In genomic region chr12:88056571-88056970, GRCh38 we compare ENCODE assay signal across 19 cellular contexts. TPM values are rescaled to one million over a fixed set of nuclear protein-coding genes. Genes with fewer than 3 reads are reported as not detected.
A peak's percentile ranks its signal among the peaks of the same experiment; 100 is the strongest.
DNase-seq lines count a peak whose midpoint lies in the region; ATAC-seq, FAIRE-seq and TF ChIP-seq lines count a peak whose summit lies in the region.
"Had no signal": no experiment of that assay in that cellular context is flagged by ENCODE, and none has a peak within 500 bp of the region (broad histone marks: within the 10 kb centered on the region; RNA-seq: fewer than 3 reads in every experiment).

No MANE protein-coding gene starts in this region.

- 55% methylated on average over 2 of the region's 2 CpGs for WGBS in K562 (ENCODE audit: insufficient coverage, low coverage, missing lambda C conversion rate)

- TF ChIP-seq CTCF in GM23338 (conservative IDR thresholded peaks at IDR 0.05; ENCODE audit: low read depth in 2 of 2) (no peak), K562 (IDR thresholded peaks at IDR 0.05 in 2 of 3, conservative IDR thresholded peaks at IDR 0.05 in 1 of 3; ENCODE audit: insufficient read depth in 2 of 3, low read depth in 1 of 3, low read length in 3 of 3) (no peak)

- no peaks in the 10 kb centered on the region for H3K9me2 ChIP-seq in GM23338 (ENCODE audit: insufficient read depth)

- no peak overlapping the region for H3K9ac ChIP-seq in K562 (ENCODE audit: insufficient read depth in 1 of 2, low read depth in 2 of 2, low read length in 2 of 2)

- H3K79me2 ChIP-seq in GM23338 (replicated peaks; ENCODE audit: insufficient read depth) = no peaks in the 10 kb centered on the region
- H3K79me2 ChIP-seq in K562 (ENCODE audit: control insufficient read depth, insufficient read depth, low read length) = no peaks in the 10 kb centered on the region

- no peak for DNase-seq in activated T-cell treated with anti-CD3 and anti-CD28 coated beads, Interleukin-2, amount 50 U/mL, for 24 hours
- no peak for DNase-seq in activated T-cell treated with anti-CD3 and anti-CD28 coated beads, Interleukin-2, amount 50 U/mL, for 48 hours
- no peak for DNase-seq in GM23338 (ENCODE audit: low spot score)
- no peak for DNase-seq in K562 (ENCODE audit: extremely low read depth in 1 of 4, low spot score in 3 of 4)
- no peak for DNase-seq in stimulated activated effector memory CD8-positive, alpha-beta T cell treated with anti-CD3 and anti-CD28 coated beads, Interleukin-12 subunit alpha, Interleukin-12 subunit beta, amount 100 ng/mL, for 72 hours (ENCODE audit: low spot score in 2 of 2)
- no peak for DNase-seq in stimulated activated naive B cell treated with anti-CD40 and anti-IgM and Interleukin-4, amounts not matched to agents 10 μg/mL and 1 μg/mL and 100 μg/mL, for 72 hours
- DNase-seq: Caco-2; CD8-positive, alpha-beta memory T cell; DMS53; GF-D8 had no signal

- POLR2A ChIA-PET in K562 (lab: Yijun Ruan, JAX) = no interaction called here

- TF ChIP-seq EP300 in K562 (IDR thresholded peaks at IDR 0.05; ENCODE audit: low read length) = no peak

- no peaks in the 10 kb centered on the region for H3K9me1 ChIP-seq in K562 (ENCODE audit: control insufficient read depth, insufficient read depth, low read length)

- in situ Hi-C loops in K562 (cut with MboI) = no loop called here

- no peak overlapping the region for H3K4me3 Mint-ChIP-seq in activated T-cell treated with anti-CD3 and anti-CD28 coated beads, Interleukin-2, amount 50 U/mL, for 24 hours
- no peak overlapping the region for H3K4me3 Mint-ChIP-seq in GM23338
- no peak overlapping the region for H3K4me3 Mint-ChIP-seq in stimulated activated effector memory CD8-positive, alpha-beta T cell treated with anti-CD3 and anti-CD28 coated beads, Interleukin-12 subunit alpha, Interleukin-12 subunit beta, amount 100 ng/mL, for 72 hours
- H3K4me3 Mint-ChIP-seq in stimulated activated naive B cell treated with anti-CD40 and anti-IgM and Interleukin-4, amounts not matched to agents 10 μg/mL and 1 μg/mL and 100 μg/mL, for 72 hours = no peak overlapping the region
- H3K4me3 Mint-ChIP-seq: CD14-positive monocyte; CD8-positive, alpha-beta memory T cell had no signal

- CTCF ChIA-PET in K562 (lab: Yijun Ruan, JAX; ENCODE audit: low intra/inter-chr PET ratio) = no interaction called here

- no peaks in the 10 kb centered on the region for H3F3A ChIP-seq in GM23338 (replicated peaks; ENCODE audit: low read depth)

- H3K27ac ChIP-seq in GM23338 (ENCODE audit: low read depth) = no peak overlapping the region
- no peak overlapping the region for H3K27ac ChIP-seq in K562 (ENCODE audit: extremely low read depth, low read depth, low read length)
- H3K27ac ChIP-seq: 22Rv1 had no signal

- H3K36me3 ChIP-seq in GM23338 (ENCODE audit: insufficient read depth) (no peaks in the 10 kb centered on the region), K562 (ENCODE audit: control insufficient read depth, insufficient read depth, low read length) (peaks cover 47% of the 10 kb centered on the region)

- intact Hi-C loops in K562 (cut with micrococcal nuclease) = no loop called here

- no peaks in the 10 kb centered on the region for H3K9me3 Mint-ChIP-seq in activated T-cell treated with anti-CD3 and anti-CD28 coated beads, Interleukin-2, amount 50 U/mL, for 24 hours
- no peaks in the 10 kb centered on the region for H3K9me3 Mint-ChIP-seq in GM23338
- no peaks in the 10 kb centered on the region for H3K9me3 Mint-ChIP-seq in stimulated activated effector memory CD8-positive, alpha-beta T cell treated with anti-CD3 and anti-CD28 coated beads, Interleukin-12 subunit alpha, Interleukin-12 subunit beta, amount 100 ng/mL, for 72 hours
- H3K9me3 Mint-ChIP-seq in stimulated activated naive B cell treated with anti-CD40 and anti-IgM and Interleukin-4, amounts not matched to agents 10 μg/mL and 1 μg/mL and 100 μg/mL, for 72 hours = no peaks in the 10 kb centered on the region
- H3K9me3 Mint-ChIP-seq: CD14-positive monocyte; CD8-positive, alpha-beta memory T cell had no signal

- FAIRE-seq in K562 (lab: Jason Lieb, UNC) = peak; percentile 6
- FAIRE-seq: GM19239, HepG2, HTR-8/SVneo had no signal

- H2AFZ ChIP-seq in GM23338 = no peak overlapping the region
- H2AFZ ChIP-seq in K562 (ENCODE audit: low read depth, low read length) = no peak overlapping the region

- H3K9me3 ChIP-seq in K562 (replicated peaks; ENCODE audit: control insufficient read depth, insufficient read depth, low read depth, low read length) = no peaks in the 10 kb centered on the region
- H3K9me3 ChIP-seq: Caco-2 had no signal

- no peak for TF ChIP-seq POLR2A in K562 (conservative IDR thresholded peaks at IDR 0.05)

- H3K4me2 ChIP-seq in GM23338 (no peak overlapping the region), K562 (ENCODE audit: insufficient read depth, low read length) (no peak overlapping the region)

- H3K27me3 ChIP-seq in GM23338 (ENCODE audit: insufficient read depth) = no peaks in the 10 kb centered on the region
- no peaks in the 10 kb centered on the region for H3K27me3 ChIP-seq in K562 (ENCODE audit: control insufficient read depth in 2 of 2, insufficient read depth in 2 of 2, low read length in 2 of 2)

- TF ChIP-seq RAD21 in K562 (CRISPR knock-in tag; conservative IDR thresholded peaks at IDR 0.05 in 1 of 2, IDR thresholded peaks at IDR 0.05 in 1 of 2) = no peak

- H3K36me3 Mint-ChIP-seq in activated T-cell treated with anti-CD3 and anti-CD28 coated beads, Interleukin-2, amount 50 U/mL, for 24 hours (ENCODE audit: low read depth) = peaks cover 82% of the 10 kb centered on the region
- no peaks in the 10 kb centered on the region for H3K36me3 Mint-ChIP-seq in GM23338 (ENCODE audit: low read depth)
- peaks cover 50% of the 10 kb centered on the region for H3K36me3 Mint-ChIP-seq in stimulated activated effector memory CD8-positive, alpha-beta T cell treated with anti-CD3 and anti-CD28 coated beads, Interleukin-12 subunit alpha, Interleukin-12 subunit beta, amount 100 ng/mL, for 72 hours
- peaks cover 14 to 41% of the 10 kb centered on the region in 2 donors for H3K36me3 Mint-ChIP-seq in stimulated activated naive B cell treated with anti-CD40 and anti-IgM and Interleukin-4, amounts not matched to agents 10 μg/mL and 1 μg/mL and 100 μg/mL, for 72 hours

- H4K20me1 ChIP-seq in GM23338 (replicated peaks; ENCODE audit: insufficient read depth) = no peaks in the 10 kb centered on the region
- H4K20me1 ChIP-seq in K562 (replicated peaks; ENCODE audit: control insufficient read depth, insufficient read depth, low read length) = no peaks in the 10 kb centered on the region

- no peaks in the 10 kb centered on the region for H3K27me3 Mint-ChIP-seq in activated T-cell treated with anti-CD3 and anti-CD28 coated beads, Interleukin-2, amount 50 U/mL, for 24 hours
- no peaks in the 10 kb centered on the region for H3K27me3 Mint-ChIP-seq in GM23338 (ENCODE audit: insufficient read depth, low read depth, poor library complexity)
- H3K27me3 Mint-ChIP-seq in stimulated activated naive B cell treated with anti-CD40 and anti-IgM and Interleukin-4, amounts not matched to agents 10 μg/mL and 1 μg/mL and 100 μg/mL, for 72 hours = no peaks in the 10 kb centered on the region
- H3K27me3 Mint-ChIP-seq: CD8-positive, alpha-beta memory T cell had no signal

- peak overlapping the region; percentile 26 for H3K27ac Mint-ChIP-seq in activated T-cell treated with anti-CD3 and anti-CD28 coated beads, Interleukin-2, amount 50 U/mL, for 24 hours
- 0 out of 2 replicates have a peak overlapping the region, but pooled peaks have one; percentile 39 for H3K27ac Mint-ChIP-seq in GM23338
- H3K27ac Mint-ChIP-seq in stimulated activated effector memory CD8-positive, alpha-beta T cell treated with anti-CD3 and anti-CD28 coated beads, Interleukin-12 subunit alpha, Interleukin-12 subunit beta, amount 100 ng/mL, for 72 hours = peak overlapping the region; percentile 69
- H3K27ac Mint-ChIP-seq in stimulated activated naive B cell treated with anti-CD40 and anti-IgM and Interleukin-4, amounts not matched to agents 10 μg/mL and 1 μg/mL and 100 μg/mL, for 72 hours = no peak overlapping the region
- H3K27ac Mint-ChIP-seq: CD14-positive monocyte had no signal

- H3K4me1 Mint-ChIP-seq in activated T-cell treated with anti-CD3 and anti-CD28 coated beads, Interleukin-2, amount 50 U/mL, for 24 hours (ENCODE audit: low read depth) = no peaks in the 10 kb centered on the region
- H3K4me1 Mint-ChIP-seq in GM23338 = no peaks in the 10 kb centered on the region
- no peaks in the 10 kb centered on the region for H3K4me1 Mint-ChIP-seq in stimulated activated effector memory CD8-positive, alpha-beta T cell treated with anti-CD3 and anti-CD28 coated beads, Interleukin-12 subunit alpha, Interleukin-12 subunit beta, amount 100 ng/mL, for 72 hours
- H3K4me1 Mint-ChIP-seq in stimulated activated naive B cell treated with anti-CD40 and anti-IgM and Interleukin-4, amounts not matched to agents 10 μg/mL and 1 μg/mL and 100 μg/mL, for 72 hours = peaks cover 3 to 4% of the 10 kb centered on the region in 2 donors
- H3K4me1 Mint-ChIP-seq: CD14-positive monocyte; CD8-positive, alpha-beta memory T cell had no signal

- BruUV-seq in K562 (replicated peaks; lab: Mats Ljungman, UMichigan) = no TSS peak

- ATAC-seq in GM23338 (no peak), K562 (no peak), HG03097 (IDR thresholded peaks at IDR 0.05; ENCODE audit: low FRiP score, unreplicated experiment) (no peak)
- no peak for ATAC-seq in stimulated activated effector memory CD8-positive, alpha-beta T cell treated with anti-CD3 and anti-CD28 coated beads, Interleukin-12 subunit alpha, Interleukin-12 subunit beta, amount 100 ng/mL, for 72 hours
- no peak for ATAC-seq in stimulated activated naive B cell treated with anti-CD40 and anti-IgM and Interleukin-4, amounts not matched to agents 10 μg/mL and 1 μg/mL and 100 μg/mL, for 72 hours (replicated peaks)
- ATAC-seq: HCT116, HepG2 had no signal

- H3K4me3 ChIP-seq in GM23338 (no peak overlapping the region), K562 (no peak overlapping the region)

- H3K4me1 ChIP-seq in GM23338 (ENCODE audit: insufficient read depth) (no peaks in the 10 kb centered on the region), K562 (replicated peaks in 1 of 2; ENCODE audit: control insufficient read depth in 2 of 2, insufficient read depth in 2 of 2, low read length in 2 of 2) (no peaks in the 10 kb centered on the region)
- H3K4me1 ChIP-seq: Caco-2 had no signal

RNA-seq across cellular contexts. Expression of gene C12orf50, which starts 27.4 kb away (rescaled TPM):
- 0.03 TPM in 1 of 2 replicates, not detected in the other for total RNA-seq in GM23338 (2014; rRNA removed; shearing (Covaris generic))
- polyA plus RNA-seq in GM23338 (2016; fragmentation: Nextera tagmentation; extraction: Ambion mirVana) = not detected in 2 replicates
- 0.11 TPM in 1 of 2 replicates, not detected in the other for total RNA-seq in K562 (2011; cell fraction: chromatin; rRNA removed; ENCODE audit: low replicate concordance)
- not detected in 2 replicates for total RNA-seq in K562 (2011; cell fraction: nucleolus; rRNA removed)
- total RNA-seq in K562 (2011; cell fraction: nucleoplasm; rRNA removed) = 0.22 TPM in 1 of 2 replicates, not detected in the other
- total RNA-seq in K562 (2014; rRNA removed) = not detected in 2 replicates
- 0.11 TPM in 1 of 2 replicates, not detected in the other for total RNA-seq in K562 (2014; rRNA removed; fragmentation: Illumina TruSeq; extraction: Trizol)
- total RNA-seq in K562 (2015; rRNA removed; fragmentation: Illumina TruSeq; extraction: Trizol) = 0.08 and 0.14 TPM in 2 replicates
- total RNA-seq in K562 (2021) = not detected in 2 replicates
- 0.09 TPM in 1 of 2 replicates, not detected in the other for polyA plus RNA-seq in K562 (2011; rRNA removed)
- polyA plus RNA-seq in K562 (2011; cell fraction: cytosol; rRNA removed) = 0.09 TPM in 1 of 2 replicates, not detected in the other
- 0.03 and 0.15 TPM in 2 replicates for polyA plus RNA-seq in K562 (2011; cell fraction: nucleus; rRNA removed)
- 0.05 TPM in 1 of 2 replicates, not detected in the other for polyA plus RNA-seq in K562 (2012)
- 0.07 TPM in 1 of 2 replicates, not detected in the other for polyA plus RNA-seq in K562 (2014; fragmentation: Illumina TruSeq; extraction: Trizol)
- not detected for polyA plus RNA-seq in K562 (2014; fragmentation: Nextera tagmentation; extraction: Ambion mirVana)
- polyA plus RNA-seq in K562 (2014; rRNA removed) = not detected in 2 replicates
- polyA minus RNA-seq in K562 (2011; rRNA and poly(A)+ RNA removed) = 0.06 and 0.07 TPM in 2 replicates
- not detected in 2 replicates for polyA minus RNA-seq in K562 (2011; cell fraction: cytosol; rRNA and poly(A)+ RNA removed)
- polyA minus RNA-seq in K562 (2011; cell fraction: nucleus; rRNA and poly(A)+ RNA removed) = 0.11 TPM in 1 of 2 replicates, not detected in the other
- total RNA-seq: Caco-2; CD8-positive, alpha-beta memory T cell; H4; HepG2 had no signal
- polyA plus RNA-seq: BJ; CD14-positive monocyte; CD8-positive, alpha-beta memory T cell; HepG2 had no signal
